Comparison of ENCODE assay signal across 8 cellular contexts in the genomic region with DNA sequence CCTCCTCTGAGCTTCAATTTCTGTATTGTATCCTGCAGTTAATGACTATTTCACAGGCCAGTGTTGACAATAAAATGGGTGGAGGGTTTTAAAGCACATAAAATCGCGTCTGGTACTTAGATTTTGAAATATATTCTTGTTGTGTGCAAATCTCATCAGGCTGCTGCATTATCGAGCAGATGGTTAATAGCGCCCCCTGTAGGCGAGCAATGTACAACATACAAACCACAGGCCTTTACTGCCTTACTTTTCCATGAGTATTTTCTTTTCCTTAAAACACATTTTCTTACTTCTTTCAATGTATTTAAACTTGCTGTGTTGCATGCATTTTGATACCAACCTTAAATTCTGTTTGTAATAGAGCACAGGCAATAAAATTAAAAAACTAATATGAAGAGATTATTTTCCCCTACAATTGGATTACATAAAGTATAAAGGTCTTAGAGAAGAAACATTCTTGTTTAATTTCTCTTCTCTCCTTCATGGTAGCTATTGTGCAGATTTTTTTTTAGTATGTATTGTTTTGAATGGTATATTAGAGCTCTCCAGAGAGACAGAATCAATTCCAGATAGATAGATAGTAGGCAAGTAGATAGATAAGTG.
A peak's percentile ranks its signal among the peaks of the same experiment; 100 is the strongest.
DNase-seq lines count a peak whose midpoint lies in the region; ATAC-seq and TF ChIP-seq lines count a peak whose summit lies in the region.

No MANE protein-coding gene starts in this region.

- TF ChIP-seq CTCF in C4-2B (conservative IDR thresholded peaks at IDR 0.05): peak; percentile 87
- peak; percentile 84 for TF ChIP-seq CTCF in smooth muscle cell (IDR thresholded peaks at IDR 0.05; ENCODE audit: borderline replicate concordance, insufficient read depth, poor library complexity, severe bottlenecking)

- H3K4me2 ChIP-seq in smooth muscle cell: no peak overlapping the region

- peak; percentile 61 for ATAC-seq in GM18511 (IDR thresholded peaks at IDR 0.05; ENCODE audit: unreplicated experiment)
- ATAC-seq in activated T-cell treated with anti-CD3 and anti-CD28 coated beads, Interleukin-2, amount 50 U/mL, for 4 hours: no peak

- no peaks in the 10 kb centered on the region for H3K27me3 Mint-ChIP-seq in activated T-cell treated with anti-CD3 and anti-CD28 coated beads, Interleukin-2, amount 50 U/mL, for 4 hours (ENCODE audit: low read depth)

- no peak overlapping the region for H3K4me3 ChIP-seq in smooth muscle cell

- no peaks in the 10 kb centered on the region for H3K9me3 Mint-ChIP-seq in activated T-cell treated with anti-CD3 and anti-CD28 coated beads, Interleukin-2, amount 50 U/mL, for 4 hours

- H3K9ac ChIP-seq in smooth muscle cell (ENCODE audit: low read depth): no peak overlapping the region

- no peaks in the 10 kb centered on the region for H3K9me3 ChIP-seq in smooth muscle cell (replicated peaks; ENCODE audit: low read depth)

- H3K36me3 ChIP-seq in smooth muscle cell (ENCODE audit: low read depth): no peaks in the 10 kb centered on the region

- no peaks in the 10 kb centered on the region for H3K36me3 Mint-ChIP-seq in activated T-cell treated with anti-CD3 and anti-CD28 coated beads, Interleukin-2, amount 50 U/mL, for 4 hours (ENCODE audit: insufficient read depth)

- no peak overlapping the region for H2AFZ ChIP-seq in smooth muscle cell (ENCODE audit: low read depth)

- TF ChIP-seq RAD21 in Ishikawa (IDR thresholded peaks at IDR 0.05; ENCODE audit: low read depth): peak; percentile 61

- no peak for TF ChIP-seq EP300 in Ishikawa (IDR thresholded peaks at IDR 0.05; ENCODE audit: borderline replicate concordance)

- no peaks in the 10 kb centered on the region for H3F3A ChIP-seq in smooth muscle cell (ENCODE audit: low read depth)

- H3K79me2 ChIP-seq in smooth muscle cell (ENCODE audit: low read depth): no peaks in the 10 kb centered on the region

- H3K4me1 Mint-ChIP-seq in activated T-cell treated with anti-CD3 and anti-CD28 coated beads, Interleukin-2, amount 50 U/mL, for 4 hours (ENCODE audit: low read depth): no peaks in the 10 kb centered on the region

- 0% methylated on average over 5 of the region's 5 CpGs for WGBS in smooth muscle cell (ENCODE audit: low lambda C conversion rate)

- no peak overlapping the region for H3K4me3 Mint-ChIP-seq in activated T-cell treated with anti-CD3 and anti-CD28 coated beads, Interleukin-2, amount 50 U/mL, for 4 hours

- H4K20me1 ChIP-seq in smooth muscle cell (ENCODE audit: low read depth): no peaks in the 10 kb centered on the region

- no peaks in the 10 kb centered on the region for H3K4me1 ChIP-seq in smooth muscle cell (ENCODE audit: low read depth)

- H3K27ac ChIP-seq in C4-2B (no peak overlapping the region), smooth muscle cell (ENCODE audit: low read depth) (no peak overlapping the region)

- H3K27me3 ChIP-seq in smooth muscle cell (ENCODE audit: low read depth): no peaks in the 10 kb centered on the region

- DNase-seq in T-helper 9 cell: peak; percentile 7
- peak; percentile 72 for DNase-seq in globus pallidus (ENCODE audit: low spot score)
- DNase-seq in smooth muscle cell (lab: John Stamatoyannopoulos, UW; ENCODE audit: unreplicated experiment): no peak
- DNase-seq in activated T-cell treated with anti-CD3 and anti-CD28 coated beads, Interleukin-2, amount 50 U/mL, for 4 hours: no peak
- DNase-seq in activated effector memory CD4-positive, alpha-beta T cell treated with anti-CD3 and anti-CD28 coated beads, Interleukin-2, amount 50 U/mL, for 16 hours: no peak

TF ChIP-seq in Ishikawa, 13 proteins besides CTCF, POLR2A, EP300 and RAD21:
- TF ChIP-seq TEAD4 (IDR thresholded peaks at IDR 0.05) (no peak), FOXM1 (IDR thresholded peaks at IDR 0.05; ENCODE audit: borderline replicate concordance, low read depth) (no peak), TCF12 (IDR thresholded peaks at IDR 0.05; ENCODE audit: low read depth) (no peak), ZBTB7A (IDR thresholded peaks at IDR 0.05; ENCODE audit: low read depth) (no peak), CREB1 (IDR thresholded peaks at IDR 0.05; ENCODE audit: low read depth) (no peak), CEBPB (IDR thresholded peaks at IDR 0.05) (no peak), NFIC (IDR thresholded peaks at IDR 0.05) (no peak)
- TF ChIP-seq, protein P1, sequence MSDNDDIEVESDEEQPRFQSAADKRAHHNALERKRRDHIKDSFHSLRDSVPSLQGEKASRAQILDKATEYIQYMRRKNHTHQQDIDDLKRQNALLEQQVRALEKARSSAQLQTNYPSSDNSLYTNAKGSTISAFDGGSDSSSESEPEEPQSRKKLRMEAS (IDR thresholded peaks at IDR 0.05): no peak

Comparison
In these comparisons a context has a peak if more than half of its experiments do, and no peak if none do; other contexts are left out.
1. DNase-seq: peak in T-helper 9 cell (single experiment) and globus pallidus (single experiment); none in smooth muscle cell (single experiment), activated T-cell treated with anti-CD3 and anti-CD28 coated beads, Interleukin-2, amount 50 U/mL, for 4 hours (single experiment) and activated effector memory CD4-positive, alpha-beta T cell treated with anti-CD3 and anti-CD28 coated beads, Interleukin-2, amount 50 U/mL, for 16 hours (single experiment).